In the genomic region with DNA sequence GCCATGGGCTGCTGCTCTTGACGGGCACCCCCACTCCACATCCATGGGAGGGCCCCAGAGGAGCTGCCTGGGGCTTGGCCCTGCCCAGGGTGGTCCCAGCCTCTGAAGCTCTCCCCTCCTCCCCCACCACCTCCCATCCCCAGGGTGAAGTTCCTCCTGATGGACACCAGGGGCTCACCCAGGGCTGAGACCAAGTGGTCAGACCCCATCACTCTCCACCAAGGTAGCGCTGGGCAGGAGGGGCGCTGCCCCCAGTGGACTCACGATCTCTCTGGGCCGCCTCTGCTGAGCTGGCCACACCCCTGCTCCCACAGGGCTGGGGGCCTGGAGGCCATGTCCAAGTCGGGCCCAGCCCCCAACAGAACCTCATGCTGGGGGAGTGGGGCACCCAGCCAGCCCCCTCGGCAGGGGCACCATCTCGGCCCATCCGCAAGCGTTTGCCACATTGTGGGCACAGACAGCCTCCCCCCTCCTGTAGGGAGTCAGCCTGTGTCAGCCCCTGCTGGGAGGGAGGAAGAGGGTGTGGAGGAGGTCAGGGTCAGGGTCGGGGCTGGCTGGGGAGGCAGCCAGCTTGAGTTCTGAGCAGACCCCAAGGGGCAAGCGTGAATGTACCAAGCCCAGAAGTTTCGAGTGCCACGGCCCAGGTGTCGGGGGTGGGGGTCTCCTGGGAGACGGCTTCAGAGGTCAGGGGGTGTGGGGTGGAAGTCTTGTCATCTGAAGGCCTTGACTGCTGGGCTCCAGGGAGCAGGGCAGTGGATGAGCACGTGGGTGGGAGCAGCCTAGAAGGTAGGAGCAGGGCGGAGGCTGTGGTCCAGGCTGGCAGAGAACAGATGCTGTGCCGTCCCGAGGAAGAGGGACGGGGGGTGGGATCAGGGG, we compare ENCODE assay signal across 9 cellular contexts. TPM values are rescaled to one million over a fixed set of nuclear protein-coding genes. Genes with fewer than 3 reads are reported as not detected.
A peak's percentile ranks its signal among the peaks of the same experiment; 100 is the strongest.
DNase-seq lines count a peak whose midpoint lies in the region; ATAC-seq, FAIRE-seq and TF ChIP-seq lines count a peak whose summit lies in the region.
"Had no signal": no experiment of that assay in that cellular context is flagged by ENCODE, and none has a peak within 500 bp of the region (broad histone marks: within the 10 kb centered on the region; RNA-seq: fewer than 3 reads in every experiment).

No MANE protein-coding gene starts in this region.

- H3K36me3 Mint-ChIP-seq in Calu3 (ENCODE audit: insufficient read depth, unreplicated experiment) (peaks cover 9% of the 10 kb centered on the region), neural progenitor cell (no peaks in the 10 kb centered on the region)

- H3K27ac Mint-ChIP-seq in Calu3 (ENCODE audit: unreplicated experiment) (no peak overlapping the region), neural progenitor cell (no peak overlapping the region)

- no peak overlapping the region for H3K4me2 ChIP-seq in neural progenitor cell

- H3K4me1 Mint-ChIP-seq in Calu3 (ENCODE audit: low read depth, unreplicated experiment): no peaks in the 10 kb centered on the region
- peaks cover 10% of the 10 kb centered on the region for H3K4me1 Mint-ChIP-seq in neural progenitor cell

- no peak overlapping the region for H3K9ac ChIP-seq in neural progenitor cell

- no peaks in the 10 kb centered on the region for H3K79me2 ChIP-seq in neural progenitor cell (ENCODE audit: low read depth)

- H3K27ac ChIP-seq in neural progenitor cell: no peak overlapping the region

- no peaks in the 10 kb centered on the region for H3F3A ChIP-seq in neural progenitor cell (ENCODE audit: low read depth)

- H3K4me3 Mint-ChIP-seq in Calu3 (ENCODE audit: low read depth, unreplicated experiment) (no peak overlapping the region), neural progenitor cell (no peak overlapping the region)

- no peak overlapping the region for H2AFZ ChIP-seq in neural progenitor cell (replicated peaks)

- CTCF ChIA-PET in Calu3 (lab: Charles Lee): interaction anchor here (0.6 kb wide), 1 partner anchor 1496 kb away, joined by 5 read pairs; no protein-coding TSS in a partner anchor

- H3K9me3 ChIP-seq in neural progenitor cell (ENCODE audit: low read depth): no peaks in the 10 kb centered on the region

- H3K27me3 ChIP-seq in neural progenitor cell: no peaks in the 10 kb centered on the region

- H3K9me3 Mint-ChIP-seq in Calu3 (ENCODE audit: low read depth, unreplicated experiment) (no peaks in the 10 kb centered on the region), neural progenitor cell (no peaks in the 10 kb centered on the region)

- intact Hi-C loops in Calu3 (cut with micrococcal nuclease; ENCODE audit: unreplicated experiment): no loop called here

- no peaks in the 10 kb centered on the region for H4K20me1 ChIP-seq in neural progenitor cell (ENCODE audit: low read depth)

- H3K27me3 Mint-ChIP-seq in Calu3 (ENCODE audit: unreplicated experiment): no peaks in the 10 kb centered on the region
- H3K27me3 Mint-ChIP-seq in neural progenitor cell (ENCODE audit: insufficient read depth, low read depth): no peaks in the 10 kb centered on the region

- TF ChIP-seq CTCF in Calu3 (IDR thresholded peaks at IDR 0.05; ENCODE audit: unreplicated experiment) (peak; percentile 31), HFF-Myc (IDR thresholded peaks at IDR 0.05; ENCODE audit: low read depth, low read length, missing control alignments) (peak; percentile 19), cardiac fibroblast (IDR thresholded peaks at IDR 0.05; ENCODE audit: low read depth, low read length) (peak; percentile 44), neural progenitor cell (IDR thresholded peaks at IDR 0.05) (peak; percentile 50)

- TF ChIP-seq POLR2A in GM12892 (IDR thresholded peaks at IDR 0.05; ENCODE audit: low read depth, low read length): no peak

- no peak for FAIRE-seq in GM12892 (lab: Jason Lieb, UNC)

- ATAC-seq in HG02588 (IDR thresholded peaks at IDR 0.05; ENCODE audit: unreplicated experiment): no peak

- H3K4me3 ChIP-seq in HFF-Myc (replicated peaks; ENCODE audit: low read depth, low read length): no peak overlapping the region
- no peak overlapping the region for H3K4me3 ChIP-seq in cardiac fibroblast (replicated peaks in 1 of 2; ENCODE audit: low read depth in 2 of 2, low read length in 2 of 2)
- no peak overlapping the region for H3K4me3 ChIP-seq in neural progenitor cell

- peaks cover 11% of the 10 kb centered on the region for H3K4me1 ChIP-seq in neural progenitor cell

- BruUV-seq in Calu3 (replicated peaks; lab: Mats Ljungman, UMichigan): no TSS peak

- no peaks in the 10 kb centered on the region for H3K36me3 ChIP-seq in neural progenitor cell

- DNase-seq in Calu3 (peak; percentile 28), HFF-Myc (ENCODE audit: extremely low read depth, low read depth) (no peak), cardiac fibroblast (ENCODE audit: low read depth in 2 of 2) (no peak), neural progenitor cell (ENCODE audit: low spot score) (peak; percentile 70), EL (no peak), GM12892 (ENCODE audit: insufficient read length) (no peak)
- DNase-seq in activated CD4-positive, alpha-beta T cell treated with anti-CD3 and anti-CD28 coated beads, Interleukin-2, amount 50 U/mL, for 48 hours: no peak
- DNase-seq: stimulated activated CD4-positive, alpha-beta T cell treated with anti-CD3 and anti-CD28 coated beads, Interleukin-4, amount 100 ng/mL, for 24 hours had no signal

RNA-seq across cellular contexts. Expression of gene UPK3B, which starts 2.8 kb away (rescaled TPM):
- total RNA-seq in Calu3 (2022) (6.0 and 14.6 TPM in 2 replicates), neural progenitor cell (ENCODE audit: low replicate concordance) (0.12 TPM in 1 of 2 replicates, not detected in the other)
- polyA plus RNA-seq in GM12892 (2012; ENCODE audit: missing spikeins): not detected

RNA-seq across cellular contexts. Expression of gene SPDYE16, which starts 29.9 kb away (rescaled TPM):
- total RNA-seq in Calu3 (2022): not detected in 2 replicates
- 0.28 TPM in 1 of 2 replicates, not detected in the other for total RNA-seq in neural progenitor cell (ENCODE audit: low replicate concordance)
- polyA plus RNA-seq in GM12892 (2012; ENCODE audit: missing spikeins): 1.8 TPM

RNA-seq across cellular contexts. Expression of gene DTX2, which starts 51.7 kb away (rescaled TPM):
- total RNA-seq in Calu3 (2022): 43.6 and 51.7 TPM in 2 replicates
- total RNA-seq in neural progenitor cell (ENCODE audit: low replicate concordance): 4.1 and 14.7 TPM in 2 replicates
- 6.8 TPM for polyA plus RNA-seq in GM12892 (2012; ENCODE audit: missing spikeins)

Comparison
In these comparisons a context has a peak if more than half of its experiments do, and no peak if none do; other contexts are left out.
1. DNase-seq: peak in Calu3 (single experiment) and neural progenitor cell (single experiment); none in HFF-Myc (single experiment), cardiac fibroblast (0 of 2), EL (single experiment), activated CD4-positive, alpha-beta T cell treated with anti-CD3 and anti-CD28 coated beads, Interleukin-2, amount 50 U/mL, for 48 hours (0 of 2) and GM12892 (single experiment).
2. Peak in every context shown above with its lines, with median percentiles within 50 percentile points of each other: CTCF ChIP-seq.